In the genomic region with DNA sequence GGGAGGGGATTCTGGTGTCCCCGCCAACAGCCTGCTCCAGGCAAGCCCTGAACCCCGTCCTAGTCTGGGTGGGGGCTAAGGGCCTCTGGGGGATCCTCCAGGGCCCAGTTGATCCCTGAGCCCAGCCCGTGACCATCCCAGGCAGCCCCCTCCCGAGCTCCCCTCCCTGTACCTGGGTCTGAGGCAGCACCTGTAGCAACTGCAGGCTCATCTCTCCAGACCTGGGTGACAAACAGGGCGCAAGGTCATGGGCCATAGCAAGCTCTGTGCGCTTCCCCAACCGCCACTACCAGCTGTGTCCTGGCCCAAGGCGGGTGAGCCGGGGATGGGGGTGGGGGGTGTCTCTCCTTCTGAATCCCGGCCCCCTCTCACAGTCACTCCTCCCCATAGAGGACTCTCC, we compare ENCODE assay signal across 21 cellular contexts. TPM values are rescaled to one million over a fixed set of nuclear protein-coding genes. Genes with fewer than 3 reads are reported as not detected.
DNase-seq lines count a peak whose midpoint lies in the region; ATAC-seq and TF ChIP-seq lines count a peak whose summit lies in the region.
"Had no signal": no experiment of that assay in that cellular context is flagged by ENCODE, and none has a peak within 500 bp of the region (broad histone marks: within the 10 kb centered on the region; RNA-seq: fewer than 3 reads in every experiment).

No MANE protein-coding gene starts in this region.

- no peak overlapping the region for H3K4ac ChIP-seq in neuronal stem cell (ENCODE audit: low read length)

- no peak overlapping the region for H2AFZ ChIP-seq in neuronal stem cell (ENCODE audit: low read length)

- H3K27ac ChIP-seq in BLaER1 = no peak overlapping the region
- no peak overlapping the region for H3K27ac ChIP-seq in BLaER1 treated with 17β-estradiol and CSF1 and Interleukin-3, amounts not matched to agents 10 nM and 100 nM
- no peak overlapping the region for H3K27ac ChIP-seq in neuronal stem cell (replicated peaks; ENCODE audit: low read length)
- no peak overlapping the region for H3K27ac ChIP-seq in spleen

- H3K36me3 ChIP-seq in BLaER1 (no peaks in the 10 kb centered on the region), neuronal stem cell (replicated peaks in 1 of 2; ENCODE audit: control insufficient read depth in 2 of 2, insufficient read depth in 2 of 2, low read length in 2 of 2) (no peaks in the 10 kb centered on the region), spleen (no peaks in the 10 kb centered on the region)
- no peaks in the 10 kb centered on the region for H3K36me3 ChIP-seq in BLaER1 treated with 17β-estradiol and CSF1 and Interleukin-3, amounts not matched to agents 10 nM and 100 nM
- H3K36me3 ChIP-seq: HAP-1 had no signal

- ATAC-seq in GM19324 (IDR thresholded peaks at IDR 0.05; ENCODE audit: low FRiP score, unreplicated experiment) = no peak
- ATAC-seq in GM19395 (IDR thresholded peaks at IDR 0.05; ENCODE audit: unreplicated experiment) = no peak
- ATAC-seq: GM23338 had no signal

- H4K20me1 ChIP-seq in BLaER1 = no peaks in the 10 kb centered on the region
- no peaks in the 10 kb centered on the region; a peak in 1 of 22 replicates for H4K20me1 ChIP-seq in BLaER1 treated with 17β-estradiol and CSF1 and Interleukin-3, amounts not matched to agents 10 nM and 100 nM

- H3K18ac ChIP-seq in neuronal stem cell (ENCODE audit: low read length) = peak overlapping the region; percentile 12

- H3K9me3 ChIP-seq in BLaER1 (no peaks in the 10 kb centered on the region), neuronal stem cell (replicated peaks in 1 of 2; ENCODE audit: control insufficient read depth in 2 of 2, insufficient read depth in 1 of 2, low read depth in 1 of 2, low read length in 2 of 2) (peaks cover 0 to 3% of the 10 kb centered on the region in 2 donors), spleen (no peaks in the 10 kb centered on the region)
- H3K9me3 ChIP-seq in BLaER1 treated with 17β-estradiol and CSF1 and Interleukin-3, amounts not matched to agents 10 nM and 100 nM (replicated peaks in 1 of 11) = no peaks in the 10 kb centered on the region
- H3K9me3 ChIP-seq: HAP-1 had no signal

- intact Hi-C loops in spleen (cut with DNase I; ENCODE audit: low total_unique reads) = no loop called here

- H3K4me2 ChIP-seq in BLaER1 (peak overlapping the region; percentile 20; the same call in 1 of the 2 replicates), neuronal stem cell (ENCODE audit: insufficient read depth, low read length, poor library complexity, severe bottlenecking) (no peak overlapping the region)
- peak overlapping the region in 6 of 11 experiments; percentile 0 to 37 (median 20); a peak in 5 of 22 replicates for H3K4me2 ChIP-seq in BLaER1 treated with 17β-estradiol and CSF1 and Interleukin-3, amounts not matched to agents 10 nM and 100 nM
- H3K4me2 ChIP-seq: GM23338 had no signal

- peak overlapping the region; percentile 74 for H2AK5ac ChIP-seq in neuronal stem cell (ENCODE audit: low read depth, low read length)

- no CpG with 5 or more reads among the region's 10 CpGs for WGBS in neuronal stem cell (ENCODE audit: extremely low coverage in 2 of 2, insufficient read length in 2 of 2, insufficient replicate concordance in 1 of 2), 2 donors
- WGBS in spleen, 5 donors = 74 to 96% (median 85%) methylated on average over 3 to 10 of the region's 10 CpGs

- no peak overlapping the region for H2BK120ac ChIP-seq in neuronal stem cell (ENCODE audit: low read depth, low read length)

- TF ChIP-seq CTCF in spleen (IDR thresholded peaks at IDR 0.05 in 8 of 11, conservative IDR thresholded peaks at IDR 0.05 in 3 of 11) = no peak

- no peaks in the 10 kb centered on the region for H3K27me3 ChIP-seq in BLaER1
- no peaks in the 10 kb centered on the region for H3K27me3 ChIP-seq in BLaER1 treated with 17β-estradiol and CSF1 and Interleukin-3, amounts not matched to agents 10 nM and 100 nM
- H3K27me3 ChIP-seq in neuronal stem cell (ENCODE audit: control insufficient read depth in 3 of 3, insufficient read depth in 3 of 3, low read depth in 1 of 3, low read length in 3 of 3) = peaks cover 0 to 32% (median 0%) of the 10 kb centered on the region in 3 experiments
- H3K27me3 ChIP-seq in spleen (replicated peaks in 1 of 7) = no peaks in the 10 kb centered on the region

- H3K23ac ChIP-seq in neuronal stem cell (ENCODE audit: low read depth, low read length, poor library complexity) = peak overlapping the region; percentile 71

- no peak overlapping the region for H2BK5ac ChIP-seq in neuronal stem cell (ENCODE audit: low read length)

- H3K4me3 ChIP-seq in BLaER1 = no peak overlapping the region
- no peak overlapping the region for H3K4me3 ChIP-seq in BLaER1 treated with 17β-estradiol and CSF1 and Interleukin-3, amounts not matched to agents 10 nM and 100 nM
- no peak overlapping the region for H3K4me3 ChIP-seq in neuronal stem cell (ENCODE audit: low read length in 2 of 2)
- H3K4me3 ChIP-seq in spleen = no peak overlapping the region
- H3K4me3 ChIP-seq: GM23338, HAP-1 had no signal

- TF ChIP-seq POLR2A in spleen (IDR thresholded peaks at IDR 0.05) = no peak

- H3K79me1 ChIP-seq in neuronal stem cell (ENCODE audit: low read depth, low read length) = no peaks in the 10 kb centered on the region

- H3K14ac ChIP-seq in neuronal stem cell (ENCODE audit: low read length) = no peak overlapping the region

- H4K8ac ChIP-seq in neuronal stem cell (ENCODE audit: low read depth, low read length) = no peak overlapping the region

- no peak overlapping the region for H2BK12ac ChIP-seq in neuronal stem cell (ENCODE audit: low read length)

- DNase-seq in neuronal stem cell (ENCODE audit: low spot score) = no peak
- DNase-seq in spleen = peak; percentile 61
- no peak for DNase-seq in activated CD4-positive, CD25-positive, alpha-beta regulatory T cell (lab: John Stamatoyannopoulos, UW)
- DNase-seq: Calu3; CD4-positive, alpha-beta memory T cell; COR-L47; DMS53; DMS79 treated with DMSO at 0.1 percent for 48 hours; GF-D8; HFFc6 had no signal

- no peak overlapping the region for H3K9ac ChIP-seq in BLaER1
- no peak overlapping the region for H3K9ac ChIP-seq in BLaER1 treated with 17β-estradiol and CSF1 and Interleukin-3, amounts not matched to agents 10 nM and 100 nM
- no peak overlapping the region for H3K9ac ChIP-seq in neuronal stem cell (ENCODE audit: low read depth, low read length, poor library complexity)

- no peak overlapping the region for H2BK15ac ChIP-seq in neuronal stem cell (ENCODE audit: low read length)

- H3K4me1 ChIP-seq in BLaER1 (peaks cover 12% of the 10 kb centered on the region), neuronal stem cell (ENCODE audit: control insufficient read depth in 2 of 2, insufficient read depth in 1 of 2, low read depth in 1 of 2, low read length in 2 of 2) (peaks cover 0 to 4% of the 10 kb centered on the region in 2 donors), spleen (no peaks in the 10 kb centered on the region)
- H3K4me1 ChIP-seq in BLaER1 treated with 17β-estradiol and CSF1 and Interleukin-3, amounts not matched to agents 10 nM and 100 nM = peaks cover 0 to 15% (median 3%) of the 10 kb centered on the region in 10 experiments; a peak in 9 of 20 replicates
- H3K4me1 ChIP-seq: HAP-1 had no signal

- no peak overlapping the region for H4K91ac ChIP-seq in neuronal stem cell (ENCODE audit: low read depth, low read length, poor library complexity)

RNA-seq across cellular contexts. Expression of gene CNGB1, which starts 10.6 kb away (rescaled TPM):
- 0.14 TPM for polyA plus RNA-seq in neuronal stem cell (2013, experiment 1 of 2)
- 0.14 TPM for polyA plus RNA-seq in neuronal stem cell (2013, experiment 2 of 2)
- total RNA-seq in spleen = not detected
- polyA plus RNA-seq in spleen = under 1 TPM in 2 of 3 donors, not detected in 1; 0.02 to 0.12 TPM
- total RNA-seq: A172; A673; CD4-positive, alpha-beta memory T cell; G401; GM23338 had no signal
- polyA plus RNA-seq: BJ; CD14-positive monocyte; CD4-positive, alpha-beta memory T cell; GM23338 had no signal

RNA-seq across cellular contexts. Expression of gene ZNF319, which starts 40.2 kb away (rescaled TPM):
- polyA plus RNA-seq in neuronal stem cell (2013, experiment 1 of 2) = 7.0 TPM
- polyA plus RNA-seq in neuronal stem cell (2013, experiment 2 of 2) = 8.3 TPM
- total RNA-seq in spleen = 10 to 100 TPM; 13.0 to 23.4 (median 17.4) TPM
- 1 to 10 TPM; 3.0 to 7.6 (median 3.4) TPM for polyA plus RNA-seq in spleen

RNA-seq across cellular contexts. Expression of gene USB1, which starts 40.9 kb away (rescaled TPM):
- polyA plus RNA-seq in neuronal stem cell (2013, experiment 1 of 2) = 40.5 TPM
- polyA plus RNA-seq in neuronal stem cell (2013, experiment 2 of 2) = 39.6 TPM
- total RNA-seq in spleen = 10 to 100 TPM; 35.0 to 78.4 (median 49.5) TPM
- polyA plus RNA-seq in spleen = 10 to 100 TPM; 17.7 to 25.4 (median 18.9) TPM
